9 cellular contexts compared by ENCODE assay signal in the genomic region with DNA sequence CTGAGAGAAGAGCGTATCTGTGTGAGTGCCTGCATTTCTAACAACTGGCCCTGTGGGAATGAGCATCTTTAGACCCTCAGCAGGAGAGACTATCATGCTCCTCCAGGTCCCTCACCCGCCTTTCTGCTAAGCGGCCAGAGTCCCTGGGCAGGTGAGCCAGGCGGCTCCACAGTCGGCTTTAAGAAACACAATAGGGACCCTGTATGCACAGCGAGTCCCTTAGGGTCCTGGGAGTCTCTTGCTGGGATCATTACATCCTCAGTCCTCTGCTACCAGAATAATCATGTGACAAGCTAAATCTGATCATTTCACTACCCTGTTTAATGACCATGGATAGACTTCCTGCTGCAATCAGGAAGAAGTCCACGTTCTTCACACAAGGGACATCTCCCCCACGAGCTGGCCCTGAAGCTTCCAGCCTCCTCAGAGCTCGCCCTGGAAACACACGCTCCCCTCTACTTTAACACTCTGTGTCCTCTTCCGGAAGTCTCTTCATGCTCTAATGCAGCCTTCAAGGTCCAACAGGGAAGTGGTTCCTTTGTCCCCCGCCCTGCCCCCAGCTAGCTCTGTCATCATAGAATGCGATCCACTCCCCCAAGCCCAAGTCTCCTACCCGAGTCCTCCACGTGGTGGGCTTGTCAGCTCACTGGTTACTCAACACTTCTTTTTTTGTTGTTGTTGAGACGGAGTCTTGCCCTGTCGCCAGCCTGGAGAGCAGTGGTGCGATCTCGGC.
DNase-seq lines count a peak whose midpoint lies in the region; ATAC-seq and TF ChIP-seq lines count a peak whose summit lies in the region.
"Had no signal": no experiment of that assay in that cellular context is flagged by ENCODE, and none has a peak within 500 bp of the region (broad histone marks: within the 10 kb centered on the region; RNA-seq: fewer than 3 reads in every experiment).

No MANE protein-coding gene starts in this region.

- H3K4me3 ChIP-seq in BLaER1 (peak overlapping the region; percentile 16; the same call in 1 of the 2 replicates), OCI-LY3 (ENCODE audit: low read length) (no peak overlapping the region)

- no peaks in the 10 kb centered on the region for H3K9me3 Mint-ChIP-seq in activated CD4-positive, alpha-beta T cell treated with anti-CD3 and anti-CD28 coated beads, Interleukin-2, amount 10 ng/mL, durations not matched to agents 24 days and 14 days

- H3K4me1 Mint-ChIP-seq in activated CD4-positive, alpha-beta T cell treated with anti-CD3 and anti-CD28 coated beads, Interleukin-2, amount 10 ng/mL, durations not matched to agents 24 days and 14 days: peaks cover 38% of the 10 kb centered on the region

- H3K79me2 ChIP-seq in OCI-LY3 (ENCODE audit: low read length): 0 out of 2 replicates have a peak, but pooled peaks cover 8% of the 10 kb centered on the region

- no peak overlapping the region for H3K27ac Mint-ChIP-seq in activated CD4-positive, alpha-beta T cell treated with anti-CD3 and anti-CD28 coated beads, Interleukin-2, amount 10 ng/mL, durations not matched to agents 24 days and 14 days

- H3K27me3 ChIP-seq in BLaER1 (no peaks in the 10 kb centered on the region), OCI-LY3 (ENCODE audit: low read depth, low read length) (no peaks in the 10 kb centered on the region)

- ATAC-seq in GM21515 (IDR thresholded peaks at IDR 0.05; ENCODE audit: unreplicated experiment) (peak; percentile 57), left colon (peak; percentile 14)

- no peak overlapping the region for H3K4me3 Mint-ChIP-seq in activated CD4-positive, alpha-beta T cell treated with anti-CD3 and anti-CD28 coated beads, Interleukin-2, amount 10 ng/mL, durations not matched to agents 24 days and 14 days

- peak; percentile 47 to 62 for DNase-seq in left colon
- DNase-seq in ecto neural progenitor cell (ENCODE audit: low spot score): no peak
- DNase-seq in activated CD4-positive, alpha-beta T cell treated with anti-CD3 and anti-CD28 coated beads, Interleukin-2, amount 10 ng/mL, durations not matched to agents 24 days and 14 days: no peak
- no peak for DNase-seq in NCI-H748 (lab: John Stamatoyannopoulos, UW; ENCODE audit: unreplicated experiment)
- DNase-seq in activated T-cell treated with anti-CD3 and anti-CD28 coated beads for 4 hours: no peak
- DNase-seq: SHP77 had no signal

- H3K36me3 ChIP-seq in BLaER1 (peaks cover 22% of the 10 kb centered on the region), OCI-LY3 (replicated peaks; ENCODE audit: low read depth, low read length) (peaks cover 12% of the 10 kb centered on the region)

- H3K4me1 ChIP-seq in BLaER1 (peaks cover 88% of the 10 kb centered on the region), OCI-LY3 (ENCODE audit: low read length) (peaks cover 73% of the 10 kb centered on the region)

- H3K4me2 ChIP-seq in BLaER1: peak overlapping the region; percentile 82
- peak overlapping the region; percentile 42 for H3K4me2 ChIP-seq in OCI-LY3 (ENCODE audit: low read length)

- H3K36me3 Mint-ChIP-seq in activated CD4-positive, alpha-beta T cell treated with anti-CD3 and anti-CD28 coated beads, Interleukin-2, amount 10 ng/mL, durations not matched to agents 24 days and 14 days (ENCODE audit: low read depth): peaks cover 14% of the 10 kb centered on the region

- no peaks in the 10 kb centered on the region for H3K27me3 Mint-ChIP-seq in activated CD4-positive, alpha-beta T cell treated with anti-CD3 and anti-CD28 coated beads, Interleukin-2, amount 10 ng/mL, durations not matched to agents 24 days and 14 days

- H3K27ac ChIP-seq in BLaER1 (peak overlapping the region; percentile 45; the same call in 1 of the 2 replicates), OCI-LY3 (ENCODE audit: low read length) (peak overlapping the region; percentile 60)

- H2AFZ ChIP-seq in OCI-LY3 (ENCODE audit: low read depth, low read length): no peak overlapping the region

- TF ChIP-seq CTCF in OCI-LY3 (IDR thresholded peaks at IDR 0.05; ENCODE audit: low read depth, low read length): no peak

- H4K20me1 ChIP-seq in BLaER1: peaks cover 90% of the 10 kb centered on the region
- H4K20me1 ChIP-seq in OCI-LY3 (ENCODE audit: insufficient read depth, low read length): no peaks in the 10 kb centered on the region

- H3K9me3 ChIP-seq in BLaER1: no peaks in the 10 kb centered on the region
- no peaks in the 10 kb centered on the region for H3K9me3 ChIP-seq in OCI-LY3 (ENCODE audit: insufficient read depth, low read length)

- H3K9ac ChIP-seq in BLaER1 (peak overlapping the region; percentile 9; the same call in 1 of the 2 replicates), OCI-LY3 (ENCODE audit: low read length) (peak overlapping the region; percentile 45; the same call in 1 of the 2 replicates)

- intact Hi-C loops in left colon (cut with DNase I, micrococcal nuclease): no loop called here
- intact Hi-C loops in activated CD4-positive, alpha-beta T cell treated with anti-CD3 and anti-CD28 coated beads, Interleukin-2, amount 10 ng/mL, durations not matched to agents 24 days and 14 days (cut with micrococcal nuclease): no loop called here

Comparison
In these comparisons a context has a peak if more than half of its experiments do, and no peak if none do; other contexts are left out.
1. DNase-seq: peak in left colon (2 of 2); none in ecto neural progenitor cell (single experiment), activated CD4-positive, alpha-beta T cell treated with anti-CD3 and anti-CD28 coated beads, Interleukin-2, amount 10 ng/mL, durations not matched to agents 24 days and 14 days (single experiment), NCI-H748 (single experiment) and activated T-cell treated with anti-CD3 and anti-CD28 coated beads for 4 hours (single experiment).